In the genomic region with DNA sequence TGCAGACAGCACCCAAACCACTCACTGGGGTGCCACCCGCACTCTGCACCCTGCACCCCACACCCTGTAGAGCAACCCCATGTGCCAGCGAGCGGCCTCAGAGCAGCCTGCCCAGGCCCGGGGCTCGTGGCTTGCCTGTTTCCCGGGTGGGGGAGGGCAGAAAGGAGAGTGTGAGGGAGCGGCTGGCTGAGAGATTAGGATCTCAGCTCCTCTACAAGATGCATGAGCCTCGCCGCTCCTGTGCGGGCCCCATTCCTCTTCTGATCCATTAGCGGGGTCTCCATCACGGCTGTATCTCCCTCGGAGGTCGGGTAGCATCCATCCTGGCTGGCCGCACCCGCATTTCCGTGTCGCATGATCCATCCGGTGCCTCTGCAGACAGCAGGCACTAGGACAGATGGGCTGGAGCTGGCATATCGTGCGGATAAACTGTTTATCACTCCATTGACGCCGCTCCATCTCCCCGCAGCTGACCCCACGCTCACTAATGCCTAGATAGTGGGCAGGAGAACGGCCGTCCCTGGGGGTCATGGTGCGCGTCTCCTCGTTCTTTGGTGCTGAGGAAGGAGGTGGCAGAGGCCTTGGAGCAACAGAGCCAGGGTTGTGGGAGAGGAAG, we compare ENCODE assay signal across 25 cellular contexts. TPM values are rescaled to one million over a fixed set of nuclear protein-coding genes. Genes with fewer than 3 reads are reported as not detected.
DNase-seq lines count a peak whose midpoint lies in the region; ATAC-seq and TF ChIP-seq lines count a peak whose summit lies in the region.
"Had no signal": no experiment of that assay in that cellular context is flagged by ENCODE, and none has a peak within 500 bp of the region (broad histone marks: within the 10 kb centered on the region; RNA-seq: fewer than 3 reads in every experiment).

No MANE protein-coding gene starts in this region.

- TF ChIP-seq POLR2A in transverse colon (IDR thresholded peaks at IDR 0.05), result no peak

- H3K4me3 Mint-ChIP-seq in stimulated activated naive CD8-positive, alpha-beta T cell treated with anti-CD3 and anti-CD28 coated beads, Interleukin-15, amount 100 ng/mL, for 72 hours, result no peak overlapping the region
- H3K4me3 Mint-ChIP-seq: activated CD4-positive, alpha-beta T cell treated with anti-CD3 and anti-CD28 coated beads, Interleukin-2, amount 10 ng/mL, durations not matched to agents 7 days and 5 days; activated naive CD8-positive, alpha-beta T cell treated with anti-CD3 and anti-CD28 coated beads for 36 hours; activated T-cell treated with anti-CD3 and anti-CD28 coated beads, Interleukin-2, amount 50 U/mL, for 72 hours; CD4-positive, alpha-beta memory T cell; central memory CD8-positive, alpha-beta T cell; stimulated activated memory B cell treated with anti-CD40 and anti-IgM and Interleukin-4, amounts not matched to agents 10 μg/mL and 1 μg/mL and 100 μg/mL, for 72 hours had no signal

- peaks cover 13 to 18% of the 10 kb centered on the region in 2 donors for H3K9me3 Mint-ChIP-seq in stimulated activated naive CD8-positive, alpha-beta T cell treated with anti-CD3 and anti-CD28 coated beads, Interleukin-15, amount 100 ng/mL, for 72 hours
- H3K9me3 Mint-ChIP-seq: central memory CD8-positive, alpha-beta T cell had no signal

- no peak for TF ChIP-seq EP300 in transverse colon (IDR thresholded peaks at IDR 0.05; ENCODE audit: low read depth)

- peaks cover 16% of the 10 kb centered on the region for H3K9me3 ChIP-seq in WERI-Rb-1 (ENCODE audit: severe bottlenecking)
- H3K9me3 ChIP-seq in lower lobe of right lung, result no peaks in the 10 kb centered on the region
- H3K9me3 ChIP-seq in transverse colon, result peaks cover 0 to under 1% of the 10 kb centered on the region in 2 donors
- H3K9me3 ChIP-seq: mucosa of descending colon had no signal

- H3K27me3 ChIP-seq in WERI-Rb-1 (ENCODE audit: insufficient read depth, low read depth, severe bottlenecking) (peaks cover 91% of the 10 kb centered on the region), lower lobe of right lung (ENCODE audit: low read depth) (no peaks in the 10 kb centered on the region), transverse colon (peaks cover 9% of the 10 kb centered on the region)

- TF ChIP-seq CTCF in WERI-Rb-1 (IDR thresholded peaks at IDR 0.05; ENCODE audit: low read depth, low read length) (no peak), lower lobe of right lung (IDR thresholded peaks at IDR 0.05) (no peak), transverse colon (IDR thresholded peaks at IDR 0.05) (no peak)

- H3K27ac Mint-ChIP-seq in stimulated activated naive CD8-positive, alpha-beta T cell treated with anti-CD3 and anti-CD28 coated beads, Interleukin-15, amount 100 ng/mL, for 72 hours, result peak overlapping the region in 1 of 2 donors; percentile 74
- H3K27ac Mint-ChIP-seq: activated CD4-positive, alpha-beta T cell treated with anti-CD3 and anti-CD28 coated beads, Interleukin-2, amount 10 ng/mL, durations not matched to agents 7 days and 5 days; activated naive CD8-positive, alpha-beta T cell treated with anti-CD3 and anti-CD28 coated beads for 36 hours; activated T-cell treated with anti-CD3 and anti-CD28 coated beads, Interleukin-2, amount 50 U/mL, for 72 hours; CD4-positive, alpha-beta memory T cell; stimulated activated memory B cell treated with anti-CD40 and anti-IgM and Interleukin-4, amounts not matched to agents 10 μg/mL and 1 μg/mL and 100 μg/mL, for 72 hours had no signal

- DNase-seq in activated gamma-delta T cell treated with Interleukin-2 at 50 U/mL for 16 hours, result peak; percentile 2
- no peak for DNase-seq in activated gamma-delta T cell (lab: John Stamatoyannopoulos, UW)
- peak; percentile 25 for DNase-seq in WERI-Rb-1
- peak; percentile 40 for DNase-seq in lower lobe of right lung
- DNase-seq in transverse colon, result peak; percentile 2
- no peak for DNase-seq in stimulated activated naive CD8-positive, alpha-beta T cell treated with anti-CD3 and anti-CD28 coated beads, Interleukin-15, amount 100 ng/mL, for 72 hours
- no peak for DNase-seq in NCI-H524 treated with DMSO at 0.1 percent for 48 hours (lab: John Stamatoyannopoulos, UW)
- no peak for DNase-seq in NCI-H82 treated with DMSO at 0.1 percent for 48 hours (lab: John Stamatoyannopoulos, UW; ENCODE audit: unreplicated experiment)
- DNase-seq: activated CD4-positive, alpha-beta T cell treated with anti-CD3 and anti-CD28 coated beads, Interleukin-2, amount 10 ng/mL, durations not matched to agents 7 days and 5 days; activated naive CD8-positive, alpha-beta T cell treated with anti-CD3 and anti-CD28 coated beads for 36 hours; activated T-cell treated with anti-CD3 and anti-CD28 coated beads, Interleukin-2, amount 50 U/mL, for 72 hours; CD4-positive, alpha-beta memory T cell; GM23248; mucosa of descending colon; NCI-H1048; NCI-H1694 treated with DMSO at 0.1 percent for 48 hours; NK-92 treated with Interleukin-12 subunit alpha and Interleukin-12 subunit beta, amount 100 ng/mL, for 24 hours; PC-3; SHP77; stimulated activated CD4-positive, alpha-beta T cell treated with anti-CD3 and anti-CD28 coated beads, Interleukin-4, amount 100 ng/mL, for 24 hours had no signal

- no peak for ATAC-seq in lower lobe of right lung
- no peak for ATAC-seq in stimulated activated naive CD8-positive, alpha-beta T cell treated with anti-CD3 and anti-CD28 coated beads, Interleukin-15, amount 100 ng/mL, for 72 hours
- ATAC-seq: activated T-cell treated with anti-CD3 and anti-CD28 coated beads, Interleukin-2, amount 50 U/mL, for 72 hours; gastroesophageal sphincter; GM12878; mucosa of descending colon; PC-3; stimulated activated memory B cell treated with anti-CD40 and anti-IgM and Interleukin-4, amounts not matched to agents 10 μg/mL and 1 μg/mL and 100 μg/mL, for 72 hours had no signal

- H3K4me3 ChIP-seq in WERI-Rb-1 (ENCODE audit: low read depth, low read length), result no peak overlapping the region; the same call in 1 of the 2 replicates
- H3K4me3 ChIP-seq in lower lobe of right lung, result no peak overlapping the region
- no peak overlapping the region for H3K4me3 ChIP-seq in transverse colon
- H3K4me3 ChIP-seq: dorsolateral prefrontal cortex, gastroesophageal sphincter, GM12878, GM23248, mucosa of descending colon had no signal

- H3K27me3 Mint-ChIP-seq in stimulated activated naive CD8-positive, alpha-beta T cell treated with anti-CD3 and anti-CD28 coated beads, Interleukin-15, amount 100 ng/mL, for 72 hours, result peaks cover 47% of the 10 kb centered on the region

- 84 to 100% methylated on average over 1 to 30 of the region's 30 CpGs for WGBS in transverse colon (ENCODE audit: low coverage in 1 of 2), 2 donors

- intact Hi-C loops in lower lobe of right lung (cut with DNase I) (no loop called here), transverse colon (cut with DNase I; ENCODE audit: low total_unique reads) (no loop called here)

- no peaks in the 10 kb centered on the region for H3K36me3 ChIP-seq in WERI-Rb-1
- H3K36me3 ChIP-seq in lower lobe of right lung, result no peaks in the 10 kb centered on the region
- no peaks in the 10 kb centered on the region for H3K36me3 ChIP-seq in transverse colon
- H3K36me3 ChIP-seq: gastroesophageal sphincter had no signal

- in situ Hi-C loops in transverse colon (cut with MboI; ENCODE audit: low pct_ligation_motif_present in 1 of 4, low pct_unique_long_range_greater_than_20kb in 1 of 4, low sequenced_read_pairs in 3 of 4), result loop anchor here in 1 of 4 donors (25.0 kb wide), 1 partner anchor 267 kb away; no protein-coding TSS in a partner anchor

- H3K27ac ChIP-seq in WERI-Rb-1, result no peak overlapping the region
- no peak overlapping the region for H3K27ac ChIP-seq in lower lobe of right lung
- H3K27ac ChIP-seq in transverse colon, result no peak overlapping the region
- H3K27ac ChIP-seq: dorsolateral prefrontal cortex, gastroesophageal sphincter, GM23248 had no signal

- H3K4me1 Mint-ChIP-seq in stimulated activated naive CD8-positive, alpha-beta T cell treated with anti-CD3 and anti-CD28 coated beads, Interleukin-15, amount 100 ng/mL, for 72 hours, result no peaks in the 10 kb centered on the region
- H3K4me1 Mint-ChIP-seq: activated CD4-positive, alpha-beta T cell treated with anti-CD3 and anti-CD28 coated beads, Interleukin-2, amount 10 ng/mL, durations not matched to agents 7 days and 5 days; activated naive CD8-positive, alpha-beta T cell treated with anti-CD3 and anti-CD28 coated beads for 36 hours; CD4-positive, alpha-beta memory T cell; central memory CD8-positive, alpha-beta T cell; stimulated activated memory B cell treated with anti-CD40 and anti-IgM and Interleukin-4, amounts not matched to agents 10 μg/mL and 1 μg/mL and 100 μg/mL, for 72 hours had no signal

- H3K4me1 ChIP-seq in lower lobe of right lung (no peaks in the 10 kb centered on the region), transverse colon (no peaks in the 10 kb centered on the region)
- H3K4me1 ChIP-seq: gastroesophageal sphincter had no signal

RNA-seq across cellular contexts. Expression of a gene that starts 54.3 kb away (rescaled TPM):
- total RNA-seq in lower lobe of right lung, result 25.1 TPM
- total RNA-seq in transverse colon, result 10 to 100 TPM; 26.7 to 37.4 (median 32.7) TPM

RNA-seq across cellular contexts. Expression of a gene that starts 55.9 kb away (rescaled TPM):
- total RNA-seq in lower lobe of right lung, result 21.3 TPM
- total RNA-seq in transverse colon, result 100 to 1,000 TPM in 1 of 4 donors, 10 to 100 TPM in 3; 36.4 to 133 (median 66.4) TPM

Comparison
In these comparisons a context has a peak if more than half of its experiments do, and no peak if none do; other contexts are left out.
1. DNase-seq: peak in activated gamma-delta T cell treated with Interleukin-2 at 50 U/mL for 16 hours (single experiment), WERI-Rb-1 (single experiment), lower lobe of right lung (single experiment) and transverse colon (single experiment); none in activated gamma-delta T cell (single experiment), stimulated activated naive CD8-positive, alpha-beta T cell treated with anti-CD3 and anti-CD28 coated beads, Interleukin-15, amount 100 ng/mL, for 72 hours (0 of 2), NCI-H524 treated with DMSO at 0.1 percent for 48 hours (single experiment) and NCI-H82 treated with DMSO at 0.1 percent for 48 hours (single experiment).